8 cellular contexts compared by ENCODE assay signal in the genomic region with DNA sequence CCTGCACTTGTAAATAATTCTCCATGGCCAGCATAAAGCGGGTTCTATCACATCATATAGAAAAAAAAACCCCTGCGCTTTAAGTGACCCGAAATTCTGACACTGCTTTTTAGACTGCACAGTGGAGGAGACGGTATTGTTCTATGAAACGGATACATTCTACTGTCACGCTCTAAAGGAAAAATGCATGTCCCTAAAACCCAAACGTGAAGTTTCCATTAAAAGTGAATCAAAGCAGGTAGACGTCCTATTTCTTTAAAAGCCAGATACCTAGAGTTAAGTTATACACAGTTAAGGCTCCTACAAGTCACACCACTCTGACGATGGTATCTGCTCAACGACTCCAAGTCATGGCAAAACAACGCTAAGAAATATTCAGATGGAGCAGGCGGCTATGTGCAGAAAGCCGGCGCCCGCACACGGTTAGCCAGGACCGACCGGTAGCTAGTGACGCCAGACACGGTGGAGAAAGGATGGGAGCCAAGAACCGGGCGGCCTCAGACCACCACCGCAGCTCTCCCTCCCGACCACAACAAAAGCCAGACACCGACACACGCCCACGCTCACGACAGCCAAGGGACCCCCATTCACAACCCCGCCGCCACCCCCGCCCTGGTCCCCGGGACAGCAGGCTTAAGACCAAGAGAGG. TPM values are rescaled to one million over a fixed set of nuclear protein-coding genes. Genes with fewer than 3 reads are reported as not detected.
DNase-seq lines count a peak whose midpoint lies in the region; ATAC-seq and TF ChIP-seq lines count a peak whose summit lies in the region.

No MANE protein-coding gene starts in this region.

- CTCF ChIA-PET in PC-9 (lab: Charles Lee) = no interaction called here

- BruUV-seq in PC-9 (replicated peaks; lab: Mats Ljungman, UMichigan) = TSS peak; percentile 38

- TF ChIP-seq CTCF in PC-9 (conservative IDR thresholded peaks at IDR 0.05) = no peak
- no peak for TF ChIP-seq CTCF in left lung (IDR thresholded peaks at IDR 0.05)

- H3K27ac ChIP-seq in PC-9 (peak overlapping the region; percentile 93), caudate nucleus (ENCODE audit: low read depth, low read length) (peak overlapping the region; percentile 95), left lung (peak overlapping the region; percentile 99), temporal lobe (ENCODE audit: low read depth, low read length) (peak overlapping the region; percentile 88)

- H3K27me3 ChIP-seq in PC-9 (ENCODE audit: insufficient read depth, low read depth) (no peaks in the 10 kb centered on the region), left lung (no peaks in the 10 kb centered on the region)

- no peak for DNase-seq in activated CD4-positive, alpha-beta T cell treated with anti-CD3 and anti-CD28 coated beads, Interleukin-2, amount 10 ng/mL, durations not matched to agents 24 days and 14 days
- DNase-seq in activated CD4-positive, alpha-beta T cell treated with anti-CD3 and anti-CD28 coated beads, Interleukin-2, amount 50 U/mL, for 48 hours = no peak
- DNase-seq in PC-9 = peak in 1 of 2 experiments; percentile 7
- peak in 8 of 61 donors; percentile 13 to 76 (median 51) for DNase-seq in caudate nucleus (lab: John Stamatoyannopoulos, UW)
- DNase-seq in left lung = peak in 1 of 2 donors; percentile 46
- DNase-seq in COR-L47 (lab: John Stamatoyannopoulos, UW) = no peak

- H3K9me2 ChIP-seq in PC-9 (ENCODE audit: insufficient read depth) = no peaks in the 10 kb centered on the region

- H3K27ac Mint-ChIP-seq in activated CD4-positive, alpha-beta T cell treated with anti-CD3 and anti-CD28 coated beads, Interleukin-2, amount 10 ng/mL, durations not matched to agents 24 days and 14 days = peak overlapping the region; percentile 97

- H3K4me3 ChIP-seq in PC-9 (peak overlapping the region; percentile 93), left lung (peak overlapping the region; percentile 88 to 93)

- H4K20me1 ChIP-seq in PC-9 (ENCODE audit: insufficient read depth) = peaks cover 47% of the 10 kb centered on the region

- peaks cover 43% of the 10 kb centered on the region for H3F3A ChIP-seq in PC-9 (ENCODE audit: insufficient read depth, low read depth)

- POLR2A ChIA-PET in PC-9 (lab: Charles Lee; ENCODE audit: unreplicated experiment) = interaction anchor here (0.6 kb wide), 2 partner anchors 125 to 979 kb away, joined by 3 to 9 read pairs; no protein-coding TSS in a partner anchor

- no peaks in the 10 kb centered on the region for H3K27me3 Mint-ChIP-seq in activated CD4-positive, alpha-beta T cell treated with anti-CD3 and anti-CD28 coated beads, Interleukin-2, amount 10 ng/mL, durations not matched to agents 24 days and 14 days

- H3K4me1 Mint-ChIP-seq in activated CD4-positive, alpha-beta T cell treated with anti-CD3 and anti-CD28 coated beads, Interleukin-2, amount 10 ng/mL, durations not matched to agents 24 days and 14 days = peaks cover 26% of the 10 kb centered on the region

- H2AFZ ChIP-seq in PC-9 = peak overlapping the region; percentile 79

- peaks cover 58% of the 10 kb centered on the region for H3K79me2 ChIP-seq in PC-9 (ENCODE audit: low read depth)

- ATAC-seq in HG02798 (IDR thresholded peaks at IDR 0.05; ENCODE audit: poor library complexity, unreplicated experiment) (peak; percentile 25), left lung (peak; percentile 39)

- intact Hi-C loops in activated CD4-positive, alpha-beta T cell treated with anti-CD3 and anti-CD28 coated beads, Interleukin-2, amount 10 ng/mL, durations not matched to agents 24 days and 14 days (cut with micrococcal nuclease) = loop anchor here (1.0 to 5.0 kb wide), 4 partner anchors 50 to 1124 kb away; a partner anchor contains a TSS
- intact Hi-C loops in PC-9 (cut with micrococcal nuclease; ENCODE audit: unreplicated experiment) (loop anchor here (5.0 kb wide), 4 partner anchors 51 to 561 kb away; a partner anchor contains a TSS), left lung (cut with DNase I) (no loop called here)

- H3K36me3 ChIP-seq in PC-9 (ENCODE audit: low read depth) (peaks cover 17% of the 10 kb centered on the region), left lung (peaks cover 0 to 28% of the 10 kb centered on the region in 2 donors)

- no peaks in the 10 kb centered on the region for H3K9me3 Mint-ChIP-seq in activated CD4-positive, alpha-beta T cell treated with anti-CD3 and anti-CD28 coated beads, Interleukin-2, amount 10 ng/mL, durations not matched to agents 24 days and 14 days

- H3K4me2 ChIP-seq in PC-9 = peak overlapping the region; percentile 92

- H3K4me1 ChIP-seq in PC-9 (replicated peaks; ENCODE audit: insufficient read depth) (peaks cover 23% of the 10 kb centered on the region), left lung (peaks cover 11 to 35% of the 10 kb centered on the region in 2 donors)

- peak overlapping the region; percentile 93 for H3K4me3 Mint-ChIP-seq in activated CD4-positive, alpha-beta T cell treated with anti-CD3 and anti-CD28 coated beads, Interleukin-2, amount 10 ng/mL, durations not matched to agents 24 days and 14 days

- peaks cover 26% of the 10 kb centered on the region for H3K36me3 Mint-ChIP-seq in activated CD4-positive, alpha-beta T cell treated with anti-CD3 and anti-CD28 coated beads, Interleukin-2, amount 10 ng/mL, durations not matched to agents 24 days and 14 days (ENCODE audit: low read depth)

- no peaks in the 10 kb centered on the region for H3K9me3 ChIP-seq in PC-9 (ENCODE audit: insufficient read depth, low read depth)
- H3K9me3 ChIP-seq in left lung = no peaks in the 10 kb centered on the region

RNA-seq across cellular contexts. Expression of a gene that starts 0.8 kb away (rescaled TPM):
- 266 and 289 TPM in 2 replicates for total RNA-seq in activated CD4-positive, alpha-beta T cell treated with anti-CD3 and anti-CD28 coated beads, Interleukin-2, amount 10 ng/mL, durations not matched to agents 24 days and 14 days
- total RNA-seq in PC-9 (2021) (335 and 409 TPM in 2 replicates), left lung (100 to 1,000 TPM; 259 to 298 TPM), temporal lobe (186 TPM)

RNA-seq across cellular contexts. Expression of a gene that starts 49.9 kb away (rescaled TPM):
- 177 and 199 TPM in 2 replicates for total RNA-seq in activated CD4-positive, alpha-beta T cell treated with anti-CD3 and anti-CD28 coated beads, Interleukin-2, amount 10 ng/mL, durations not matched to agents 24 days and 14 days
- total RNA-seq in PC-9 (2021) (146 and 149 TPM in 2 replicates), left lung (100 to 1,000 TPM; 109 to 121 TPM), temporal lobe (90.2 TPM)

Comparison
In these comparisons a context has a peak if more than half of its experiments do, and no peak if none do; other contexts are left out.
1. intact Hi-C loops: an anchor here in activated CD4-positive, alpha-beta T cell treated with anti-CD3 and anti-CD28 coated beads, Interleukin-2, amount 10 ng/mL, durations not matched to agents 24 days and 14 days (1.0 to 5.0 kb wide) and PC-9 (5.0 kb wide); none called in left lung.